Comparison of ENCODE assay signal across 8 cellular contexts in genomic region chr7:107564553-107565298, GRCh38. TPM values are rescaled to one million over a fixed set of nuclear protein-coding genes. Genes with fewer than 3 reads are reported as not detected.
DNase-seq lines count a peak whose midpoint lies in the region; ATAC-seq and TF ChIP-seq lines count a peak whose summit lies in the region.

No MANE protein-coding gene starts in this region.

- peak overlapping the region; percentile 95 to 97 (median 96) for H3K9ac ChIP-seq in skeletal muscle tissue (ENCODE audit: low read depth in 1 of 3, low read length in 3 of 3)

- H3K27me3 ChIP-seq in skeletal muscle tissue (ENCODE audit: control insufficient read depth in 3 of 3, insufficient read depth in 3 of 3, low read length in 3 of 3) = no peaks in the 10 kb centered on the region

- DNase-seq in activated T-cell treated with anti-CD3 and anti-CD28 coated beads, Interleukin-2, amount 50 U/mL, for 4 hours = no peak
- no peak for DNase-seq in activated T-cell treated with anti-CD3 and anti-CD28 coated beads for 4 hours
- DNase-seq in glutamatergic neuron = no peak
- DNase-seq in posterior cingulate gyrus = no peak

- no peaks in the 10 kb centered on the region for H3K9me3 Mint-ChIP-seq in activated T-cell treated with anti-CD3 and anti-CD28 coated beads, Interleukin-2, amount 50 U/mL, for 4 hours
- H3K9me3 Mint-ChIP-seq in glutamatergic neuron (ENCODE audit: unreplicated experiment) = peaks cover 2% of the 10 kb centered on the region

- peak overlapping the region; percentile 95 for H3K27ac ChIP-seq in skeletal muscle tissue (ENCODE audit: low read depth, low read length)

- H3K4me1 Mint-ChIP-seq in activated T-cell treated with anti-CD3 and anti-CD28 coated beads, Interleukin-2, amount 50 U/mL, for 4 hours (ENCODE audit: low read depth) = peaks cover 52% of the 10 kb centered on the region
- H3K4me1 Mint-ChIP-seq in glutamatergic neuron (ENCODE audit: low read depth, unreplicated experiment) = peaks cover 4% of the 10 kb centered on the region

- no peaks in the 10 kb centered on the region for H3K27me3 Mint-ChIP-seq in activated T-cell treated with anti-CD3 and anti-CD28 coated beads, Interleukin-2, amount 50 U/mL, for 4 hours (ENCODE audit: low read depth)
- H3K27me3 Mint-ChIP-seq in glutamatergic neuron (ENCODE audit: unreplicated experiment) = peaks cover 3% of the 10 kb centered on the region

- no peaks in the 10 kb centered on the region for H3K36me3 ChIP-seq in skeletal muscle tissue (ENCODE audit: control insufficient read depth in 3 of 3, insufficient read depth in 3 of 3, low read length in 3 of 3)

- ATAC-seq in activated T-cell treated with anti-CD3 and anti-CD28 coated beads, Interleukin-2, amount 50 U/mL, for 4 hours = no peak
- ATAC-seq in HG03039 (IDR thresholded peaks at IDR 0.05; ENCODE audit: unreplicated experiment) = no peak
- no peak for ATAC-seq in HG03521 (IDR thresholded peaks at IDR 0.05; ENCODE audit: unreplicated experiment)

- peaks cover 9% of the 10 kb centered on the region for H3K36me3 Mint-ChIP-seq in activated T-cell treated with anti-CD3 and anti-CD28 coated beads, Interleukin-2, amount 50 U/mL, for 4 hours (ENCODE audit: insufficient read depth)
- H3K36me3 Mint-ChIP-seq in glutamatergic neuron (ENCODE audit: unreplicated experiment) = no peaks in the 10 kb centered on the region

- peak overlapping the region; percentile 31 for H3K27ac Mint-ChIP-seq in glutamatergic neuron (ENCODE audit: unreplicated experiment)

- peak overlapping the region; percentile 84 for H3K4me3 Mint-ChIP-seq in activated T-cell treated with anti-CD3 and anti-CD28 coated beads, Interleukin-2, amount 50 U/mL, for 4 hours
- peak overlapping the region; percentile 89 for H3K4me3 Mint-ChIP-seq in glutamatergic neuron (ENCODE audit: unreplicated experiment)

- intact Hi-C loops in posterior cingulate gyrus (cut with DNase I) = loop anchor here (10.0 kb wide), 1 partner anchor 160 kb away; no protein-coding TSS in a partner anchor

- no peaks in the 10 kb centered on the region for H3K9me3 ChIP-seq in skeletal muscle tissue (ENCODE audit: control insufficient read depth in 3 of 3, low read length in 3 of 3)

- no peak for TF ChIP-seq CTCF in WI38 (IDR thresholded peaks at IDR 0.05; ENCODE audit: low read depth, low read length)
- no peak for TF ChIP-seq CTCF in glutamatergic neuron (IDR thresholded peaks at IDR 0.05; ENCODE audit: partially characterized antibody, unreplicated experiment)

- H3K4me3 ChIP-seq in WI38 (ENCODE audit: low read depth, low read length) = peak overlapping the region; percentile 97
- H3K4me3 ChIP-seq in skeletal muscle tissue (ENCODE audit: low read length in 3 of 3) = peak overlapping the region; percentile 95 to 97 (median 97)

- H3K4me1 ChIP-seq in skeletal muscle tissue (ENCODE audit: control insufficient read depth in 3 of 3, insufficient read depth in 3 of 3, low read length in 3 of 3) = peaks cover 11 to 26% (median 22%) of the 10 kb centered on the region in 3 donors

RNA-seq across cellular contexts. Expression of gene DUS4L, which starts 1.0 kb away (rescaled TPM):
- total RNA-seq in activated T-cell treated with anti-CD3 and anti-CD28 coated beads, Interleukin-2, amount 50 U/mL, for 4 hours = 10 to 100 TPM in 1 of 3 donors, 1 to 10 TPM in 2; 9.5 to 11.6 (median 9.5) TPM
- total RNA-seq in glutamatergic neuron (ENCODE audit: unreplicated experiment) = 11.5 TPM
- 3.1 TPM for total RNA-seq in skeletal muscle tissue

RNA-seq across cellular contexts. Expression of gene COG5, which starts 1.0 kb away (rescaled TPM):
- total RNA-seq in activated T-cell treated with anti-CD3 and anti-CD28 coated beads, Interleukin-2, amount 50 U/mL, for 4 hours = 10 to 100 TPM; 30.3 to 40.9 (median 40.0) TPM
- total RNA-seq in glutamatergic neuron (ENCODE audit: unreplicated experiment) (29.5 TPM), skeletal muscle tissue (21.4 TPM)

RNA-seq across cellular contexts. Expression of gene BCAP29, which starts 15.3 kb away (rescaled TPM):
- total RNA-seq in activated T-cell treated with anti-CD3 and anti-CD28 coated beads, Interleukin-2, amount 50 U/mL, for 4 hours = 10 to 100 TPM; 26.5 to 29.2 (median 27.8) TPM
- total RNA-seq in glutamatergic neuron (ENCODE audit: unreplicated experiment) (30.1 TPM), skeletal muscle tissue (12.0 TPM)
